ENCODE assay signal across 8 cellular contexts in the genomic region with DNA sequence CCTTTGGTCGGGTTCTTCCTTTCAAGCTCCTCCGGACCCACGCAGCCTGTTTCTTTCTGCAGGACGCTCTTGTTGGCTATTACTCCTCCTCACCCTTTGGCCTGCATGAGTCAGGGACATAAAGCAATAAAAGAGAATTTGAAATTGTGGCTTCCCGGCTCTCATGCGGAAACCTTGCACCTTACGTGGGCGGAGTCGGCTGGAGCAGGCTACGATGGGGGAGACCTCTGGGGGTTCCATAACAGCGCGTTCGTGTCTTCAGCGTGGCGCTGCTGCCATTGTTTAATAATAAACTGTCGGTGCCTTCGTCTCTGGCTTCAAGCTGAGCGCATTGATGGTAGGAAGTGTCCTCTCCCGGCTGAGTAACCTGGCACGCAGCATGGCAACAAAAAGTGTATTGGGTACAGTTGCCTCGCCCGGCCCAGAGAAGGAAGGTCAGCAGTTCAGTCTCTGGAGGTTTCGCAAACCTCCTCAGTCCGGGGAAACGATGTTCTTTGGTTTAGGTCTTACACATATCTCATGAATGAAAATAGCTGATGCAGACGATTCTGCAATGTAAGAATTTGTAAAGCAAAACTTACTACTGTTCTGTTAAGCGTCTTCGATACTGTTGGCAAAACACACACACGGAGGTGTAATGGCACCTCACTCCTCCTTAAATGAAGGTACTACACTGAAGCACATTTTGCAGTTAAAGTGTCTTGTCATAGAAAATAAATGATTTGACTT. TPM values are rescaled to one million over a fixed set of nuclear protein-coding genes. Genes with fewer than 3 reads are reported as not detected.
A peak's percentile ranks its signal among the peaks of the same experiment; 100 is the strongest.
DNase-seq lines count a peak whose midpoint lies in the region; ATAC-seq and TF ChIP-seq lines count a peak whose summit lies in the region.

No MANE protein-coding gene starts in this region.

- CTCF ChIA-PET in RWPE1 (lab: Yijun Ruan, JAX): interaction anchor here (0.5 to 1.2 kb wide), 3 partner anchors 18 to 462 kb away, joined by 3 read pairs; no protein-coding TSS in a partner anchor

- H3K4me3 ChIP-seq in duodenal mucosa (ENCODE audit: low read depth in 1 of 2, low read length in 2 of 2): peak overlapping the region; percentile 95 to 98
- peak overlapping the region; percentile 96 for H3K4me3 ChIP-seq in mesodermal cell (ENCODE audit: extremely low read depth, insufficient read depth, low read length, poor library complexity, severe bottlenecking)
- H3K4me3 ChIP-seq in tibial nerve: peak overlapping the region; percentile 81 to 93 (median 86)

- WGBS in mesodermal cell (ENCODE audit: insufficient coverage in 2 of 2), 2 experiments: 10 to 12% methylated on average over 21 to 27 of the region's 29 CpGs
- WGBS in tibial nerve, 2 donors: 3% methylated on average over 27 to 29 of the region's 29 CpGs

- TF ChIP-seq EP300 in tibial nerve (IDR thresholded peaks at IDR 0.05): peak in 1 of 2 donors; percentile 50

- TF ChIP-seq CTCF in RWPE1 (conservative IDR thresholded peaks at IDR 0.05; ENCODE audit: low read depth) (no peak), tibial nerve (IDR thresholded peaks at IDR 0.05) (no peak)

- peak overlapping the region; percentile 94 to 99 for H3K9ac ChIP-seq in duodenal mucosa (ENCODE audit: low read depth in 1 of 2, low read length in 2 of 2)

- H3K36me3 ChIP-seq in duodenal mucosa (ENCODE audit: control insufficient read depth in 1 of 2, insufficient read depth in 2 of 2, low read length in 2 of 2) (no peaks in the 10 kb centered on the region), mesodermal cell (ENCODE audit: control insufficient read depth, insufficient read depth, low read length) (peaks cover 5% of the 10 kb centered on the region), tibial nerve (peaks cover 0 to 4% (median 0%) of the 10 kb centered on the region in 3 donors)

- H3K4me1 ChIP-seq in duodenal mucosa (ENCODE audit: control insufficient read depth in 1 of 2, insufficient read depth in 2 of 2, low read length in 2 of 2): peaks cover 15 to 21% of the 10 kb centered on the region in 2 donors
- no peaks in the 10 kb centered on the region for H3K4me1 ChIP-seq in mesodermal cell (ENCODE audit: control insufficient read depth, insufficient read depth, low read length, poor library complexity, severe bottlenecking)
- H3K4me1 ChIP-seq in tibial nerve: peaks cover 0 to 29% (median 8%) of the 10 kb centered on the region in 4 donors

- H3K9me3 ChIP-seq in duodenal mucosa (ENCODE audit: control insufficient read depth in 1 of 2, low read length in 2 of 2) (no peaks in the 10 kb centered on the region), mesodermal cell (ENCODE audit: control insufficient read depth, low read length) (no peaks in the 10 kb centered on the region), tibial nerve (peaks cover 0 to 1% (median 0%) of the 10 kb centered on the region in 4 donors)

- ATAC-seq in GM19351 (IDR thresholded peaks at IDR 0.05; ENCODE audit: unreplicated experiment): peak; percentile 13
- peak; percentile 11 for ATAC-seq in HG03280 (IDR thresholded peaks at IDR 0.05; ENCODE audit: unreplicated experiment)

- H3K27me3 ChIP-seq in duodenal mucosa (ENCODE audit: control insufficient read depth in 1 of 2, insufficient read depth in 2 of 2, low read length in 2 of 2) (no peaks in the 10 kb centered on the region), tibial nerve (no peaks in the 10 kb centered on the region)

- DNase-seq in COLO668 (lab: John Stamatoyannopoulos, UW; ENCODE audit: unreplicated experiment) (peak; percentile 45), RWPE1 (ENCODE audit: low spot score) (peak; percentile 60), tibial nerve (ENCODE audit: low spot score in 2 of 2) (peak; percentile 20 to 33), T-helper 9 cell (no peak)

- no peak for TF ChIP-seq POLR2A in tibial nerve (IDR thresholded peaks at IDR 0.05)

- POLR2A ChIA-PET in RWPE1 (lab: Yijun Ruan, JAX; ENCODE audit: low non-redundant PET): interaction anchor here (0.7 kb wide), 1 partner anchor 326 kb away, joined by 3 read pairs; no protein-coding TSS in a partner anchor

- H3K27ac ChIP-seq in RWPE1: peak overlapping the region; percentile 81
- peak overlapping the region; percentile 93 for H3K27ac ChIP-seq in duodenal mucosa (ENCODE audit: low read depth, low read length)
- H3K27ac ChIP-seq in mesodermal cell (ENCODE audit: low read depth, low read length, severe bottlenecking): peak overlapping the region; percentile 87
- H3K27ac ChIP-seq in tibial nerve: peak overlapping the region; percentile 82 to 95 (median 88)

RNA-seq across cellular contexts. Expression of a gene that starts 0.6 kb away (rescaled TPM):
- polyA plus RNA-seq in mesodermal cell (2013, experiment 1 of 2): 10.9 TPM
- polyA plus RNA-seq in mesodermal cell (2013, experiment 2 of 2): 12.4 TPM
- total RNA-seq in tibial nerve: 10 to 100 TPM; 11.6 to 18.0 (median 14.4) TPM

RNA-seq across cellular contexts. Expression of a gene that starts 4.5 kb away (rescaled TPM):
- not detected for polyA plus RNA-seq in mesodermal cell (2013, experiment 1 of 2)
- not detected for polyA plus RNA-seq in mesodermal cell (2013, experiment 2 of 2)
- under 1 TPM in 3 of 4 donors, not detected in 1; under 0.01 to 0.42 (median 0.22) TPM for total RNA-seq in tibial nerve
